In genomic region chr18:5237723-5238370, GRCh38 we compare ENCODE assay signal across 8 cellular contexts. TPM values are rescaled to one million over a fixed set of nuclear protein-coding genes. Genes with fewer than 3 reads are reported as not detected.
DNase-seq lines count a peak whose midpoint lies in the region; ATAC-seq and TF ChIP-seq lines count a peak whose summit lies in the region.

No MANE protein-coding gene starts in this region.

- H3K4me1 ChIP-seq in DOHH2 (ENCODE audit: control insufficient read depth, low read length) (peaks cover 21% of the 10 kb centered on the region), RWPE2 (ENCODE audit: insufficient read depth, poor library complexity, severe bottlenecking) (peaks cover 10% of the 10 kb centered on the region), neural progenitor cell (peaks cover 24% of the 10 kb centered on the region), stomach (peaks cover 11 to 42% (median 36%) of the 10 kb centered on the region in 4 donors)

- peak in 2 of 4 donors; percentile 10 to 15 for TF ChIP-seq POLR2A in stomach (IDR thresholded peaks at IDR 0.05)

- no peak for TF ChIP-seq CTCF in DOHH2 (IDR thresholded peaks at IDR 0.05; ENCODE audit: low read depth, low read length, poor library complexity, severe bottlenecking)
- TF ChIP-seq CTCF in RWPE2 (IDR thresholded peaks at IDR 0.05; ENCODE audit: poor library complexity, severe bottlenecking): no peak
- no peak for TF ChIP-seq CTCF in foreskin fibroblast (IDR thresholded peaks at IDR 0.05; ENCODE audit: low read depth, low read length)
- peak; percentile 12 for TF ChIP-seq CTCF in neural progenitor cell (IDR thresholded peaks at IDR 0.05)
- TF ChIP-seq CTCF in stomach (IDR thresholded peaks at IDR 0.05): peak in 2 of 7 experiments; percentile 15 to 34

- H3K9me3 Mint-ChIP-seq in IgD-negative memory B cell (peaks cover 0 to 3% (median 0%) of the 10 kb centered on the region in 3 donors), neural progenitor cell (no peaks in the 10 kb centered on the region)

- H3K27me3 ChIP-seq in DOHH2 (ENCODE audit: control insufficient read depth, low read length): no peaks in the 10 kb centered on the region
- H3K27me3 ChIP-seq in RWPE2 (ENCODE audit: insufficient read depth, poor library complexity, severe bottlenecking): no peaks in the 10 kb centered on the region
- peaks cover 36% of the 10 kb centered on the region for H3K27me3 ChIP-seq in neural progenitor cell
- H3K27me3 ChIP-seq in stomach: no peaks in the 10 kb centered on the region

- peak; percentile 83 for DNase-seq in RWPE2 (ENCODE audit: low spot score)
- DNase-seq in activated gamma-delta T cell treated with Interleukin-2 at 50 U/mL for 16 hours: peak; percentile 81
- peak; percentile 89 to 96 for DNase-seq in foreskin fibroblast
- DNase-seq in neural progenitor cell (ENCODE audit: low spot score): peak; percentile 92
- peak; percentile 87 for DNase-seq in stomach

- H3K4me1 Mint-ChIP-seq in IgD-negative memory B cell (peaks cover 21 to 30% (median 27%) of the 10 kb centered on the region in 3 donors), neural progenitor cell (peaks cover 21% of the 10 kb centered on the region)

- peak overlapping the region; percentile 93 for H2AFZ ChIP-seq in neural progenitor cell (replicated peaks)

- peak; percentile 91 for ATAC-seq in GM21529 (IDR thresholded peaks at IDR 0.05; ENCODE audit: unreplicated experiment)
- peak; percentile 89 for ATAC-seq in RWPE2 (ENCODE audit: low read depth)

- 0 to 1% (median 0%) methylated on average over 54 to 71 of the region's 71 CpGs for WGBS in stomach, 5 donors

- H3K27me3 Mint-ChIP-seq in IgD-negative memory B cell (peaks cover 9% of the 10 kb centered on the region), neural progenitor cell (ENCODE audit: insufficient read depth, low read depth) (peaks cover 3% of the 10 kb centered on the region)

- H3K9ac ChIP-seq in neural progenitor cell: peak overlapping the region; percentile 89

- H3K4me3 Mint-ChIP-seq in IgD-negative memory B cell (peak overlapping the region; percentile 92 to 99 (median 96)), neural progenitor cell (peak overlapping the region; percentile 98)

- H4K20me1 ChIP-seq in DOHH2 (ENCODE audit: control insufficient read depth, insufficient read depth, low read depth, low read length) (no peaks in the 10 kb centered on the region), neural progenitor cell (ENCODE audit: low read depth) (peaks cover 10% of the 10 kb centered on the region)

- peaks cover 18% of the 10 kb centered on the region for H3K36me3 ChIP-seq in DOHH2 (ENCODE audit: control insufficient read depth, low read length)
- H3K36me3 ChIP-seq in RWPE2 (ENCODE audit: low read depth): peaks cover 33% of the 10 kb centered on the region
- H3K36me3 ChIP-seq in neural progenitor cell: no peaks in the 10 kb centered on the region
- H3K36me3 ChIP-seq in stomach: peaks cover 4 to 28% (median 25%) of the 10 kb centered on the region in 4 donors

- H3K4me2 ChIP-seq in DOHH2 (ENCODE audit: low read length): peak overlapping the region; percentile 93
- H3K4me2 ChIP-seq in neural progenitor cell: peak overlapping the region; percentile 93

- peaks cover 8% of the 10 kb centered on the region for H3K36me3 Mint-ChIP-seq in IgD-negative memory B cell
- peaks cover 17% of the 10 kb centered on the region for H3K36me3 Mint-ChIP-seq in neural progenitor cell

- TF ChIP-seq EP300 in stomach (IDR thresholded peaks at IDR 0.05): peak; percentile 34

- intact Hi-C loops in stomach (cut with DNase I; ENCODE audit: low total_unique reads): no loop called here

- no peaks in the 10 kb centered on the region for H3K9me2 ChIP-seq in DOHH2 (replicated peaks; ENCODE audit: control insufficient read depth, low read length)

- peaks cover 10% of the 10 kb centered on the region for H3K9me3 ChIP-seq in DOHH2 (ENCODE audit: control insufficient read depth, insufficient read depth, low read length)
- H3K9me3 ChIP-seq in RWPE2 (ENCODE audit: severe bottlenecking): no peaks in the 10 kb centered on the region
- no peaks in the 10 kb centered on the region for H3K9me3 ChIP-seq in neural progenitor cell (ENCODE audit: low read depth)
- H3K9me3 ChIP-seq in stomach: no peaks in the 10 kb centered on the region

- H3K79me2 ChIP-seq in DOHH2 (ENCODE audit: control insufficient read depth, low read length) (peaks cover 3% of the 10 kb centered on the region; the same call in 1 of the 2 replicates), neural progenitor cell (ENCODE audit: low read depth) (peaks cover 20% of the 10 kb centered on the region)

- H3K27ac Mint-ChIP-seq in IgD-negative memory B cell (peak overlapping the region; percentile 90 to 98 (median 96)), neural progenitor cell (peak overlapping the region; percentile 99)

- H3K27ac ChIP-seq in DOHH2 (ENCODE audit: low read depth, low read length) (peak overlapping the region; percentile 63), RWPE2 (ENCODE audit: poor library complexity, severe bottlenecking) (peak overlapping the region; percentile 88), neural progenitor cell (peak overlapping the region; percentile 96), stomach (peak overlapping the region; percentile 96 to 100 (median 97))

- H3F3A ChIP-seq in DOHH2 (ENCODE audit: control insufficient read depth, insufficient read depth): no peaks in the 10 kb centered on the region
- H3F3A ChIP-seq in neural progenitor cell (ENCODE audit: low read depth): peaks cover 19% of the 10 kb centered on the region

- H3K4me3 ChIP-seq in DOHH2 (ENCODE audit: low read length) (peak overlapping the region; percentile 88), RWPE2 (ENCODE audit: severe bottlenecking) (peak overlapping the region; percentile 64), foreskin fibroblast (ENCODE audit: low read depth in 1 of 2, low read length in 2 of 2) (peak overlapping the region; percentile 79 to 84), neural progenitor cell (peak overlapping the region; percentile 71), stomach (peak overlapping the region; percentile 62 to 77 (median 73))

RNA-seq across cellular contexts. Expression of gene AKAIN1, which starts 40.8 kb away (rescaled TPM):
- not detected for polyA plus RNA-seq in IgD-negative memory B cell
- total RNA-seq in neural progenitor cell (ENCODE audit: low replicate concordance): not detected in 2 replicates
- total RNA-seq in stomach: not detected
- polyA plus RNA-seq in stomach: 1 to 10 TPM in 1 of 3 donors, not detected in 2; 3.2 TPM

RNA-seq across cellular contexts. Expression of gene ZBTB14, which starts 57.7 kb away (rescaled TPM):
- 12.8 TPM for polyA plus RNA-seq in IgD-negative memory B cell
- 16.1 and 22.5 TPM in 2 replicates for total RNA-seq in neural progenitor cell (ENCODE audit: low replicate concordance)
- 10 to 100 TPM in 1 of 5 donors, 1 to 10 TPM in 4; 3.8 to 14.9 (median 6.4) TPM for total RNA-seq in stomach
- 1 to 10 TPM; 5.1 to 6.9 (median 5.2) TPM for polyA plus RNA-seq in stomach

Comparison
In these comparisons a context has a peak if more than half of its experiments do, and no peak if none do; other contexts are left out.
1. Peak in every context shown above with its lines: DNase-seq, ATAC-seq, H3K4me3 ChIP-seq and H3K27ac ChIP-seq.